8 cellular contexts compared by ENCODE assay signal in the genomic region with DNA sequence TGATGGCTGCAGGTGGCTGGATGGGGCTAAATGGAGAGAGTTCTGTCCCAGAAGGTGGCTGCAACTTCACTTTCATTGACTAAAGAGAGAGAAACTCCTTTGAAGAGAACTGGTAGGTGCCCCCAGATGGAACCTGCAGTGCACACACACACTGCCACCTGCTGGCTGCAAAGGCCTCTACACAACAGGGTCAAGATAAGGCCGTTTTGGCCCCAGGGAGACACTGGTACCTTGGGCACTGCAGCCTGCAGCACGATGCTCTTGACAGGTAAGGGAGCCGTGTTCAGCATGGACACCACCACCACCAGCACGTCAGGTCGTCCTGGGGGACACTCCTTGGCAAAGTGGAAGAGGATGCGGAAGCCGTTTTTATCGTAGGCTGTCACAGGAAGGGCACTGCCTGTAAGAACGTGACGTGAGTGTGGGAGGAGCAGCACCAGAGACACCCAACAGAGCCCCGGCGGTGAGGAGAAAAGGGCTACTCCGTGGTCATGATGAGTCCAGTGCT. TPM values are rescaled to one million over a fixed set of nuclear protein-coding genes. Genes with fewer than 3 reads are reported as not detected.
DNase-seq lines count a peak whose midpoint lies in the region; ATAC-seq and TF ChIP-seq lines count a peak whose summit lies in the region.

No MANE protein-coding gene starts in this region.

- intact Hi-C loops in naive thymus-derived CD4-positive, alpha-beta T cell (cut with micrococcal nuclease): loop anchor here (1.0 kb wide), 3 partner anchors 124 to 277 kb away; no protein-coding TSS in a partner anchor

- POLR2A ChIA-PET in naive thymus-derived CD4-positive, alpha-beta T cell (lab: Charles Lee): interaction anchor here (1.0 to 1.6 kb wide), 3 partner anchors 11 to 91 kb away, joined by 3 to 8 read pairs (median 4); no protein-coding TSS in a partner anchor

- H3K27me3 ChIP-seq in naive thymus-derived CD4-positive, alpha-beta T cell (ENCODE audit: control insufficient read depth in 2 of 2, insufficient read depth in 2 of 2, low read length in 2 of 2): no peaks in the 10 kb centered on the region
- H3K27me3 ChIP-seq in thoracic aorta (replicated peaks; ENCODE audit: insufficient read depth): no peaks in the 10 kb centered on the region

- peaks cover 9% of the 10 kb centered on the region for H3K27me3 Mint-ChIP-seq in endothelial cell (ENCODE audit: unreplicated experiment)
- H3K27me3 Mint-ChIP-seq in naive thymus-derived CD4-positive, alpha-beta T cell: no peaks in the 10 kb centered on the region

- peaks cover 0 to 28% of the 10 kb centered on the region in 2 donors for H3K4me1 ChIP-seq in naive thymus-derived CD4-positive, alpha-beta T cell (ENCODE audit: control insufficient read depth in 2 of 2, insufficient read depth in 2 of 2, low read length in 2 of 2)
- no peaks in the 10 kb centered on the region for H3K4me1 ChIP-seq in thoracic aorta (ENCODE audit: control insufficient read depth in 1 of 2, low read depth in 2 of 2)

- H3K9me3 Mint-ChIP-seq in endothelial cell (ENCODE audit: unreplicated experiment): no peaks in the 10 kb centered on the region
- no peaks in the 10 kb centered on the region for H3K9me3 Mint-ChIP-seq in naive thymus-derived CD4-positive, alpha-beta T cell

- peaks cover 19 to 95% (median 36%) of the 10 kb centered on the region in 3 experiments for H3K36me3 ChIP-seq in naive thymus-derived CD4-positive, alpha-beta T cell (ENCODE audit: control insufficient read depth in 2 of 3, insufficient read depth in 3 of 3, low read length in 3 of 3)
- H3K36me3 ChIP-seq in thoracic aorta: peaks cover 83% of the 10 kb centered on the region

- H3K4me1 Mint-ChIP-seq in endothelial cell (ENCODE audit: unreplicated experiment): peaks cover 11% of the 10 kb centered on the region
- peaks cover 5 to 25% (median 12%) of the 10 kb centered on the region in 7 donors for H3K4me1 Mint-ChIP-seq in naive thymus-derived CD4-positive, alpha-beta T cell

- peak overlapping the region; percentile 23 for H3K27ac Mint-ChIP-seq in endothelial cell (ENCODE audit: unreplicated experiment)
- peak overlapping the region; percentile 7 to 93 (median 85) for H3K27ac Mint-ChIP-seq in naive thymus-derived CD4-positive, alpha-beta T cell

- CTCF ChIA-PET in naive thymus-derived CD4-positive, alpha-beta T cell (lab: Charles Lee): interaction anchor here (0.6 to 4.9 kb wide), 8 partner anchors 9 to 267 kb away, joined by 3 to 26 read pairs (median 5); no protein-coding TSS in a partner anchor

- DNase-seq in CMK (ENCODE audit: low read depth) (peak; percentile 40), NOMO-1 treated with DMSO at 0.1 percent for 48 hours (lab: John Stamatoyannopoulos, UW; ENCODE audit: unreplicated experiment) (peak; percentile 64), endothelial cell (ENCODE audit: low spot score) (peak; percentile 70), thoracic aorta (ENCODE audit: low spot score) (no peak)
- peak; percentile 63 for DNase-seq in activated CD8-positive, alpha-beta memory T cell treated with anti-CD3 and anti-CD28 coated beads, Interleukin-2, amount 50 U/mL, for 4 hours
- DNase-seq in naive thymus-derived CD4-positive, alpha-beta T cell: peak; percentile 33 to 60 (median 55)

- no peak overlapping the region for H3K27ac ChIP-seq in naive thymus-derived CD4-positive, alpha-beta T cell (ENCODE audit: low read depth, low read length)
- no peak overlapping the region for H3K27ac ChIP-seq in thoracic aorta

- peak overlapping the region; percentile 56 for H3K4me3 Mint-ChIP-seq in endothelial cell (ENCODE audit: unreplicated experiment)
- H3K4me3 Mint-ChIP-seq in naive thymus-derived CD4-positive, alpha-beta T cell: peak overlapping the region in 4 of 10 donors; percentile 38 to 51 (median 46)

- H3K4me3 ChIP-seq in naive thymus-derived CD4-positive, alpha-beta T cell (ENCODE audit: low read length): no peak overlapping the region
- no peak overlapping the region for H3K4me3 ChIP-seq in thoracic aorta

- peaks cover 51% of the 10 kb centered on the region for H3K36me3 Mint-ChIP-seq in endothelial cell (ENCODE audit: low read depth, unreplicated experiment)
- H3K36me3 Mint-ChIP-seq in naive thymus-derived CD4-positive, alpha-beta T cell: peaks cover 8 to 32% (median 17%) of the 10 kb centered on the region in 5 donors

- peak; percentile 70 for TF ChIP-seq CTCF in endothelial cell (IDR thresholded peaks at IDR 0.05; ENCODE audit: unreplicated experiment)
- peak; percentile 75 for TF ChIP-seq CTCF in thoracic aorta (IDR thresholded peaks at IDR 0.05)

- no peaks in the 10 kb centered on the region for H3K9me3 ChIP-seq in naive thymus-derived CD4-positive, alpha-beta T cell (ENCODE audit: control insufficient read depth in 2 of 3, low read length in 3 of 3)
- no peaks in the 10 kb centered on the region for H3K9me3 ChIP-seq in thoracic aorta

- peak; percentile 48 for ATAC-seq in HG03045 (IDR thresholded peaks at IDR 0.05; ENCODE audit: unreplicated experiment)
- ATAC-seq in naive thymus-derived CD4-positive, alpha-beta T cell: peak; percentile 83
- no peak for ATAC-seq in thoracic aorta (ENCODE audit: insufficient number of reproducible peaks, low FRiP score, low read depth)
- ATAC-seq in GM18861 (IDR thresholded peaks at IDR 0.05; ENCODE audit: unreplicated experiment): no peak

RNA-seq across cellular contexts. Expression of a gene that starts 22.7 kb away (rescaled TPM):
- 60.8 TPM for total RNA-seq in endothelial cell (ENCODE audit: unreplicated experiment)
- total RNA-seq in naive thymus-derived CD4-positive, alpha-beta T cell: 100 to 1,000 TPM in 2 of 5 experiments, 10 to 100 TPM in 3; 79.6 to 128 (median 87.4) TPM
- polyA plus RNA-seq in naive thymus-derived CD4-positive, alpha-beta T cell: 10 to 100 TPM; 13.2 to 27.4 TPM
- total RNA-seq in thoracic aorta: 10 to 100 TPM; 33.3 to 41.9 TPM

RNA-seq across cellular contexts. Expression of a gene that starts 22.9 kb away (rescaled TPM):
- total RNA-seq in endothelial cell (ENCODE audit: unreplicated experiment): 63.4 TPM
- total RNA-seq in naive thymus-derived CD4-positive, alpha-beta T cell: 10 to 100 TPM; 29.2 to 70.1 (median 34.4) TPM
- polyA plus RNA-seq in naive thymus-derived CD4-positive, alpha-beta T cell: 100 to 1,000 TPM; 129 to 135 TPM
- total RNA-seq in thoracic aorta: 10 to 100 TPM; 29.0 to 33.2 TPM

RNA-seq across cellular contexts. Expression of a gene that starts 32.3 kb away (rescaled TPM):
- 15.7 TPM for total RNA-seq in endothelial cell (ENCODE audit: unreplicated experiment)
- 10 to 100 TPM; 26.9 to 39.4 (median 36.0) TPM for total RNA-seq in naive thymus-derived CD4-positive, alpha-beta T cell
- polyA plus RNA-seq in naive thymus-derived CD4-positive, alpha-beta T cell: 10 to 100 TPM; 84.3 to 90.0 TPM
- total RNA-seq in thoracic aorta: 10 to 100 TPM; 32.5 to 70.1 TPM

RNA-seq across cellular contexts. Expression of a gene that starts 33.3 kb away (rescaled TPM):
- 83.9 TPM for total RNA-seq in endothelial cell (ENCODE audit: unreplicated experiment)
- total RNA-seq in naive thymus-derived CD4-positive, alpha-beta T cell: 100 to 1,000 TPM in 2 of 5 experiments, 10 to 100 TPM in 3; 96.3 to 143 (median 99.2) TPM
- polyA plus RNA-seq in naive thymus-derived CD4-positive, alpha-beta T cell: 10 to 100 TPM; 21.0 to 57.3 TPM
- total RNA-seq in thoracic aorta: 10 to 100 TPM; 30.3 to 39.3 TPM

RNA-seq across cellular contexts. Expression of a gene that starts 50.5 kb away (rescaled TPM):
- total RNA-seq in endothelial cell (ENCODE audit: unreplicated experiment) (2.9 TPM), thoracic aorta (10 to 100 TPM in 1 of 2 donors, 1 to 10 TPM in 1; 6.1 to 12.6 TPM)
- 10 to 100 TPM; 15.6 to 42.5 (median 21.1) TPM for total RNA-seq in naive thymus-derived CD4-positive, alpha-beta T cell
- polyA plus RNA-seq in naive thymus-derived CD4-positive, alpha-beta T cell: 10 to 100 TPM; 13.0 to 15.5 TPM

Comparison
In these comparisons a context has a peak if more than half of its experiments do, and no peak if none do; other contexts are left out.
1. ATAC-seq: peak in HG03045 (single experiment) and naive thymus-derived CD4-positive, alpha-beta T cell (single experiment); none in thoracic aorta (single experiment) and GM18861 (single experiment).